8 cellular contexts compared by ENCODE assay signal in genomic region chr17:45428050-45428953, GRCh38. TPM values are rescaled to one million over a fixed set of nuclear protein-coding genes. Genes with fewer than 3 reads are reported as not detected.
DNase-seq lines count a peak whose midpoint lies in the region; ATAC-seq and TF ChIP-seq lines count a peak whose summit lies in the region.

No MANE protein-coding gene starts in this region.

- H3K36me3 ChIP-seq in osteoblast (ENCODE audit: insufficient read depth, low read length) (no peaks in the 10 kb centered on the region), thoracic aorta (no peaks in the 10 kb centered on the region)

- POLR2A ChIA-PET in RWPE1 (lab: Yijun Ruan, JAX; ENCODE audit: low non-redundant PET) = no interaction called here

- peaks cover 44% of the 10 kb centered on the region for H3K27me3 ChIP-seq in osteoblast (ENCODE audit: insufficient read depth, low read length)
- no peaks in the 10 kb centered on the region for H3K27me3 ChIP-seq in thoracic aorta (replicated peaks; ENCODE audit: insufficient read depth)

- DNase-seq in CD14-positive monocyte (ENCODE audit: low spot score) (peak; percentile 84), RWPE1 (ENCODE audit: low spot score) (peak; percentile 74), fibroblast of the conjunctiva (ENCODE audit: low read depth) (peak; percentile 36), osteoblast (ENCODE audit: insufficient read length, low spot score, missing footprints) (peak; percentile 99), thoracic aorta (ENCODE audit: low spot score) (no peak)
- DNase-seq in activated T-helper 9 cell treated with anti-CD3 and anti-CD28 coated beads, Interleukin-2, amount 50 U/mL, for 16 hours (ENCODE audit: low read depth) = peak; percentile 73

- peaks cover 32 to 42% of the 10 kb centered on the region in 2 donors for H3K36me3 Mint-ChIP-seq in CD14-positive monocyte

- intact Hi-C loops in CD14-positive monocyte (cut with micrococcal nuclease) = no loop called here

- H3K79me2 ChIP-seq in osteoblast (ENCODE audit: insufficient read depth, low read length) = no peaks in the 10 kb centered on the region

- no peak overlapping the region for H2AFZ ChIP-seq in osteoblast (ENCODE audit: low read length)

- peak; percentile 48 for ATAC-seq in GM19463 (IDR thresholded peaks at IDR 0.05; ENCODE audit: unreplicated experiment)
- peak; percentile 74 for ATAC-seq in thoracic aorta (ENCODE audit: insufficient number of reproducible peaks, low FRiP score, low read depth)

- TF ChIP-seq CTCF in CD14-positive monocyte (IDR thresholded peaks at IDR 0.05) (peak; percentile 99), LNCAP (IDR thresholded peaks at IDR 0.05) (peak; percentile 99), RWPE1 (conservative IDR thresholded peaks at IDR 0.05; ENCODE audit: low read depth) (peak; percentile 98), osteoblast (IDR thresholded peaks at IDR 0.05; ENCODE audit: extremely low read depth, low read depth, low read length) (peak; percentile 81), thoracic aorta (IDR thresholded peaks at IDR 0.05) (peak; percentile 99)

- peak overlapping the region; percentile 77 to 89 for H3K4me3 Mint-ChIP-seq in CD14-positive monocyte

- peaks cover 0 to 1% (median 0%) of the 10 kb centered on the region in 3 donors for H3K27me3 Mint-ChIP-seq in CD14-positive monocyte (ENCODE audit: low read depth in 3 of 3)

- H3K4me3 ChIP-seq in osteoblast (ENCODE audit: insufficient read depth, low read length) (no peak overlapping the region), thoracic aorta (peak overlapping the region; percentile 32)

- H3K9me3 ChIP-seq in osteoblast (ENCODE audit: low read depth, low read length) (no peaks in the 10 kb centered on the region), thoracic aorta (no peaks in the 10 kb centered on the region)

- peaks cover 65% of the 10 kb centered on the region for H3K4me1 Mint-ChIP-seq in CD14-positive monocyte

- CTCF ChIA-PET in RWPE1 (lab: Yijun Ruan, JAX) = interaction anchor here (0.6 kb wide), 2 partner anchors 33 to 105 kb away, joined by 3 to 5 read pairs; no protein-coding TSS in a partner anchor

- H4K20me1 ChIP-seq in osteoblast (ENCODE audit: insufficient read depth, low read length) = peaks cover 7% of the 10 kb centered on the region

- H3K4me1 ChIP-seq in osteoblast (ENCODE audit: insufficient read depth, low read length) = peaks cover 7% of the 10 kb centered on the region
- peaks cover 31 to 45% of the 10 kb centered on the region in 2 donors for H3K4me1 ChIP-seq in thoracic aorta (ENCODE audit: control insufficient read depth in 1 of 2, low read depth in 2 of 2)

- H3K4me2 ChIP-seq in osteoblast (ENCODE audit: insufficient read depth, low read length) = peak overlapping the region; percentile 72

- peak overlapping the region; percentile 86 for H3K27ac ChIP-seq in RWPE1
- H3K27ac ChIP-seq in osteoblast (ENCODE audit: low read depth, low read length) = no peak overlapping the region
- H3K27ac ChIP-seq in thoracic aorta = no peak overlapping the region

- no peaks in the 10 kb centered on the region for H3K9me3 Mint-ChIP-seq in CD14-positive monocyte

- H3K27ac Mint-ChIP-seq in CD14-positive monocyte = peak overlapping the region; percentile 95 to 98 (median 97)

RNA-seq across cellular contexts. Expression of gene ARHGAP27, which starts 4.4 kb away (rescaled TPM):
- polyA plus RNA-seq in CD14-positive monocyte = 10 to 100 TPM; 47.2 to 55.0 TPM
- 2.9 and 6.2 TPM in 2 replicates for total RNA-seq in osteoblast
- 10 to 100 TPM; 25.5 to 33.4 TPM for total RNA-seq in thoracic aorta
